Comparison of ENCODE assay signal across 10 cellular contexts in genomic region chr19:45952691-45953505, GRCh38. TPM values are rescaled to one million over a fixed set of nuclear protein-coding genes. Genes with fewer than 3 reads are reported as not detected.
DNase-seq lines count a peak whose midpoint lies in the region; ATAC-seq, FAIRE-seq and TF ChIP-seq lines count a peak whose summit lies in the region.
"Had no signal": no experiment of that assay in that cellular context is flagged by ENCODE, and none has a peak within 500 bp of the region (broad histone marks: within the 10 kb centered on the region; RNA-seq: fewer than 3 reads in every experiment).

No MANE protein-coding gene starts in this region.

- no peaks in the 10 kb centered on the region for H3K9me3 Mint-ChIP-seq in progenitor cell of endocrine pancreas (ENCODE audit: low read depth)

- no peak for TF ChIP-seq CTCF in foreskin fibroblast (IDR thresholded peaks at IDR 0.05; ENCODE audit: low read depth, low read length)
- TF ChIP-seq CTCF in progenitor cell of endocrine pancreas (IDR thresholded peaks at IDR 0.05; ENCODE audit: unreplicated experiment): no peak

- DNase-seq in EL (peak; percentile 38), NCI-H1048 (lab: John Stamatoyannopoulos, UW) (peak; percentile 16), activated T-cell treated with anti-CD3 and anti-CD28 coated beads for 24 hours (ENCODE audit: low read depth) (peak; percentile 23), foreskin fibroblast (peak; percentile 24 to 75), progenitor cell of endocrine pancreas (ENCODE audit: low spot score, unreplicated experiment) (peak; percentile 70), GM12892 (ENCODE audit: insufficient read length) (no peak), globus pallidus (ENCODE audit: low spot score) (no peak)

- H3K4me1 Mint-ChIP-seq in progenitor cell of endocrine pancreas (ENCODE audit: low read depth): peaks cover 3% of the 10 kb centered on the region

- peak overlapping the region in 1 of 2 donors; percentile 7 for H3K4me3 ChIP-seq in foreskin fibroblast (ENCODE audit: low read depth in 1 of 2, low read length in 2 of 2)

- peaks cover 37% of the 10 kb centered on the region for H3K27me3 Mint-ChIP-seq in progenitor cell of endocrine pancreas

- TF ChIP-seq POLR2A in GM12892 (IDR thresholded peaks at IDR 0.05; ENCODE audit: low read depth, low read length): no peak

- no peak for ATAC-seq in GM19395 (IDR thresholded peaks at IDR 0.05; ENCODE audit: unreplicated experiment)

- H3K4me3 Mint-ChIP-seq in progenitor cell of endocrine pancreas (ENCODE audit: low read depth): peak overlapping the region; percentile 69

- H3K27ac Mint-ChIP-seq in progenitor cell of endocrine pancreas: peak overlapping the region; percentile 87

- H3K36me3 Mint-ChIP-seq in progenitor cell of endocrine pancreas (ENCODE audit: insufficient read depth): no peaks in the 10 kb centered on the region

- FAIRE-seq in GM12892 (lab: Jason Lieb, UNC): no peak

RNA-seq across cellular contexts. Expression of gene NOVA2, which starts 20.8 kb away (rescaled TPM):
- total RNA-seq in progenitor cell of endocrine pancreas: 0.44 and 0.53 TPM in 2 replicates
- not detected for polyA plus RNA-seq in GM12892 (2012; ENCODE audit: missing spikeins)

RNA-seq across cellular contexts. Expression of gene NANOS2, which starts 38.3 kb away (rescaled TPM):
- not detected in 2 replicates for total RNA-seq in progenitor cell of endocrine pancreas
- not detected for polyA plus RNA-seq in GM12892 (2012; ENCODE audit: missing spikeins)
- total RNA-seq: subcutaneous adipose tissue; T-helper 1 cell treated with Interleukin-12 subunit alpha and Interleukin-12 subunit beta and Interleukin-4 antibody, amounts not matched to agents 30 ng/mL and 1 ng/mL, for 36 hours had no signal

RNA-seq across cellular contexts. Expression of gene CCDC61, which starts 42.4 kb away (rescaled TPM):
- 22.2 and 23.2 TPM in 2 replicates for total RNA-seq in progenitor cell of endocrine pancreas
- polyA plus RNA-seq in GM12892 (2012; ENCODE audit: missing spikeins): 10.5 TPM

RNA-seq across cellular contexts. Expression of gene MYPOP, which starts 50.5 kb away (rescaled TPM):
- 11.1 and 11.8 TPM in 2 replicates for total RNA-seq in progenitor cell of endocrine pancreas
- polyA plus RNA-seq in GM12892 (2012; ENCODE audit: missing spikeins): 1.7 TPM

Comparison
In these comparisons a context has a peak if more than half of its experiments do, and no peak if none do; other contexts are left out.
1. DNase-seq: peak in EL (single experiment), NCI-H1048 (single experiment), activated T-cell treated with anti-CD3 and anti-CD28 coated beads for 24 hours (single experiment), foreskin fibroblast (2 of 2) and progenitor cell of endocrine pancreas (single experiment); none in GM12892 (single experiment) and globus pallidus (single experiment).